ENCODE assay signal across 24 cellular contexts in the genomic region with DNA sequence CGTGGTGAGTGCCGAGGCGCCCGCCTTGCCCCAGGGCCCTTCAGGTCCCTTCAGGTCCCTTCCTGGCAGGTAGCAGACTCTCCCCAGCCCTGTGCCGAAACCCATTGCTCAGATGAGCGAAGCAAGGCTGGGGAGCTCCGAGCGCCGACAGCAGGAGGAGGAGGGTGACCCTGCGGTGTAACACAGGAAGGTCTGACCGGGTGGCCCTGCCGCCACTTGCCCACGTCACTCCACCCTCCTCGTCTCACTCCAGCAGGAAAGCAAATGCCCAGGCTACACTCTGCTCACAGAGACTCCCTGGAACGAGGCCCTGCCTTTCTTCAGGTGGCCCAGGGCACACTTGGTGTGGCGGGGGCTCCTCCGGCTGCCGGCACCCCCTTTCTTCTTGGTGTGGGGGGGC.
"Had no signal": no experiment of that assay in that cellular context is flagged by ENCODE, and none has a peak within 500 bp of the region (broad histone marks: within the 10 kb centered on the region; RNA-seq: fewer than 3 reads in every experiment).

No MANE protein-coding gene starts in this region.

- H3K4me3 ChIP-seq: left ventricle myocardium inferior, ovary, prostate gland, spleen, tibial artery had no signal

- H3K27me3 ChIP-seq: foreskin keratinocyte, neutrophil, ovary, tibial artery had no signal

- H3K4me1 ChIP-seq: foreskin keratinocyte, prostate gland, tibial artery had no signal

- DNase-seq: activated CD4-positive, alpha-beta T cell treated with anti-CD3 and anti-CD28 coated beads, Interleukin-2, amount 50 U/mL, for 4 hours; activated CD8-positive, alpha-beta memory T cell treated with anti-CD3 and anti-CD28 coated beads for 24 hours; activated CD8-positive, alpha-beta memory T cell treated with anti-CD3 and anti-CD28 coated beads, Interleukin-2, amount 50 U/mL, for 4 hours; activated naive CD4-positive, alpha-beta T cell treated with Interleukin-2 at 50 U/mL for 16 hours; activated naive CD8-positive, alpha-beta T cell treated with anti-CD3 and anti-CD28 coated beads for 36 hours; activated T-cell treated with anti-CD3 and anti-CD28 coated beads, Interleukin-2, amount 50 U/mL, for 24 hours; amygdala; dermis blood vessel endothelial cell; effector CD8-positive, alpha-beta T cell; foreskin keratinocyte; kidney glomerular epithelial cell; left ventricle myocardium inferior; naive thymus-derived CD8-positive, alpha-beta T cell; ovary; spleen; stimulated activated CD4-positive, alpha-beta T cell treated with anti-CD3 and anti-CD28 coated beads, Interleukin-4, amount 100 ng/mL, for 1 hour; substantia nigra; T-helper 1 cell; tibial artery had no signal

- H3K9me3 ChIP-seq: left ventricle myocardium inferior, neutrophil, ovary, prostate gland, spleen, tibial artery had no signal

- H3K27ac ChIP-seq: foreskin keratinocyte, left ventricle myocardium inferior, neutrophil, ovary, prostate gland, tibial artery had no signal

- H3K36me3 Mint-ChIP-seq: activated naive CD8-positive, alpha-beta T cell treated with anti-CD3 and anti-CD28 coated beads for 36 hours; naive thymus-derived CD8-positive, alpha-beta T cell; WTC11 had no signal

- H3K27me3 Mint-ChIP-seq: activated naive CD8-positive, alpha-beta T cell treated with anti-CD3 and anti-CD28 coated beads for 36 hours; stimulated activated naive CD8-positive, alpha-beta T cell treated with anti-CD3 and anti-CD28 coated beads, Interleukin-15, Interleukin-2, amounts not matched to agents 100 ng/mL and 50 ng/mL, for 24 hours had no signal

- H3K36me3 ChIP-seq: neutrophil, ovary, prostate gland had no signal

- H3K9me3 Mint-ChIP-seq: activated naive CD8-positive, alpha-beta T cell treated with anti-CD3 and anti-CD28 coated beads for 36 hours; activated T-cell treated with anti-CD3 and anti-CD28 coated beads, Interleukin-2, amount 50 U/mL, for 24 hours; activated T-helper 2 cell treated with anti-CD3 and anti-CD28 coated beads, Interferon-gamma antibody, Interleukin-2, Interleukin-4, amounts not matched to agents 10 μg/mL and 5 μg/mL and 100 μg/mL, durations not matched to agents 14 hours and 24 hours and 36 hours; naive thymus-derived CD8-positive, alpha-beta T cell; stimulated activated naive CD8-positive, alpha-beta T cell treated with anti-CD3 and anti-CD28 coated beads, Interleukin-15, Interleukin-2, amounts not matched to agents 100 ng/mL and 50 ng/mL, for 24 hours; WTC11 had no signal

- ATAC-seq: foreskin keratinocyte; naive thymus-derived CD8-positive, alpha-beta T cell; WTC11 had no signal

- H3K4me3 Mint-ChIP-seq: activated naive CD8-positive, alpha-beta T cell treated with anti-CD3 and anti-CD28 coated beads for 36 hours; activated T-cell treated with anti-CD3 and anti-CD28 coated beads, Interleukin-2, amount 50 U/mL, for 24 hours; stimulated activated naive CD8-positive, alpha-beta T cell treated with anti-CD3 and anti-CD28 coated beads, Interleukin-15, Interleukin-2, amounts not matched to agents 100 ng/mL and 50 ng/mL, for 24 hours; WTC11 had no signal

- H3K27ac Mint-ChIP-seq: activated naive CD8-positive, alpha-beta T cell treated with anti-CD3 and anti-CD28 coated beads for 36 hours; activated T-cell treated with anti-CD3 and anti-CD28 coated beads, Interleukin-2, amount 50 U/mL, for 24 hours; activated T-helper 2 cell treated with anti-CD3 and anti-CD28 coated beads, Interferon-gamma antibody, Interleukin-2, Interleukin-4, amounts not matched to agents 10 μg/mL and 5 μg/mL and 100 μg/mL, durations not matched to agents 14 hours and 24 hours and 36 hours; naive thymus-derived CD8-positive, alpha-beta T cell; stimulated activated naive CD8-positive, alpha-beta T cell treated with anti-CD3 and anti-CD28 coated beads, Interleukin-15, Interleukin-2, amounts not matched to agents 100 ng/mL and 50 ng/mL, for 24 hours; WTC11 had no signal
